In the genomic region with DNA sequence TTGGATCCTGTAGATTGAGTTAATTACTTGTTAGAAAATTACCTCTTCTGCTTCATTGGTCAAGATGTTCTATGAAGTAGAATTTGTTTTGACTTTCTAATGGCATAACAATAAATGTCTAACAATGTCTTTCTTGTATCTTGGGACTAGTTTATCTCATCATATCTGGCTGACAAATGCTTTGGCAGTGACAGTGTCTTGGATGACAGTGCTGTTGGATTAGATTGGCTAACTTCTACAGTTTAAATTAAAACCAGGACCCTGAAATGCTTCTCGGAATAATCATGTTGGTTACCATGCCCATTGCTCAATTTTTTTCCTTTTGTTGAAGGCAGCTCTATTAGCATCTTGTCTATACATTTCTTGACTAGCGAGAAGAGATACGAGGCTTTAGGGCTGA, we compare ENCODE assay signal across 17 cellular contexts.
DNase-seq lines count a peak whose midpoint lies in the region; ATAC-seq, FAIRE-seq and TF ChIP-seq lines count a peak whose summit lies in the region.
"Had no signal": no experiment of that assay in that cellular context is flagged by ENCODE, and none has a peak within 500 bp of the region (broad histone marks: within the 10 kb centered on the region; RNA-seq: fewer than 3 reads in every experiment).

No MANE protein-coding gene starts in this region.

- H3K4me2 ChIP-seq in neural progenitor cell = no peak overlapping the region
- H3K4me2 ChIP-seq: GM23338 had no signal

- H3K4me1 ChIP-seq in suprapubic skin = no peaks in the 10 kb centered on the region
- H3K4me1 ChIP-seq in neural progenitor cell = no peaks in the 10 kb centered on the region

- H3K4me3 ChIP-seq in AG10803 (ENCODE audit: low read length) (no peak overlapping the region), suprapubic skin (no peak overlapping the region), neural progenitor cell (no peak overlapping the region)
- H3K4me3 ChIP-seq: GM23338 had no signal

- H3K36me3 ChIP-seq in suprapubic skin (no peaks in the 10 kb centered on the region), neural progenitor cell (no peaks in the 10 kb centered on the region)

- WGBS in suprapubic skin = 76% methylated on average over 3 of the region's 3 CpGs

- no peak overlapping the region for H3K27ac Mint-ChIP-seq in activated CD8-positive, alpha-beta memory T cell treated with anti-CD3 and anti-CD28 coated beads, Interleukin-2, amount 10 ng/mL, durations not matched to agents 7 days and 5 days
- H3K27ac Mint-ChIP-seq in neural progenitor cell = no peak overlapping the region
- H3K27ac Mint-ChIP-seq: CD4-positive, alpha-beta T cell; GM23338 had no signal

- H3K27ac ChIP-seq in suprapubic skin = peak overlapping the region; percentile 37
- no peak overlapping the region for H3K27ac ChIP-seq in neural progenitor cell
- H3K27ac ChIP-seq: C4-2B had no signal

- ATAC-seq in activated CD8-positive, alpha-beta memory T cell treated with anti-CD3 and anti-CD28 coated beads, Interleukin-2, amount 10 ng/mL, durations not matched to agents 7 days and 5 days = no peak
- ATAC-seq: GM23338 had no signal

- H3K27me3 ChIP-seq in suprapubic skin = no peaks in the 10 kb centered on the region
- no peaks in the 10 kb centered on the region for H3K27me3 ChIP-seq in neural progenitor cell

- no peak for TF ChIP-seq EP300 in suprapubic skin (IDR thresholded peaks at IDR 0.05)

- H4K20me1 ChIP-seq in neural progenitor cell (ENCODE audit: low read depth) = no peaks in the 10 kb centered on the region

- no peak overlapping the region for H3K9ac ChIP-seq in neural progenitor cell

- no peaks in the 10 kb centered on the region for H3K36me3 Mint-ChIP-seq in activated CD8-positive, alpha-beta memory T cell treated with anti-CD3 and anti-CD28 coated beads, Interleukin-2, amount 10 ng/mL, durations not matched to agents 7 days and 5 days
- H3K36me3 Mint-ChIP-seq in neural progenitor cell = no peaks in the 10 kb centered on the region

- H3K4me3 Mint-ChIP-seq in activated CD8-positive, alpha-beta memory T cell treated with anti-CD3 and anti-CD28 coated beads, Interleukin-2, amount 10 ng/mL, durations not matched to agents 7 days and 5 days = no peak overlapping the region
- H3K4me3 Mint-ChIP-seq in neural progenitor cell = no peak overlapping the region
- H3K4me3 Mint-ChIP-seq: CD4-positive, alpha-beta T cell; GM23338 had no signal

- no peak for TF ChIP-seq POLR2A in suprapubic skin (IDR thresholded peaks at IDR 0.05)
- no peak for TF ChIP-seq POLR2A in GM12892 (IDR thresholded peaks at IDR 0.05; ENCODE audit: low read depth, low read length)

- CTCF ChIA-PET in activated CD8-positive, alpha-beta memory T cell treated with anti-CD3 and anti-CD28 coated beads, Interleukin-2, amount 10 ng/mL, durations not matched to agents 7 days and 5 days (lab: Charles Lee) = no interaction called here

- no peak for TF ChIP-seq CTCF in AG10803 (conservative IDR thresholded peaks at IDR 0.05; ENCODE audit: low read length)
- no peak for TF ChIP-seq CTCF in suprapubic skin (IDR thresholded peaks at IDR 0.05)
- no peak for TF ChIP-seq CTCF in neural progenitor cell (IDR thresholded peaks at IDR 0.05)

- no peaks in the 10 kb centered on the region for H3K4me1 Mint-ChIP-seq in activated CD8-positive, alpha-beta memory T cell treated with anti-CD3 and anti-CD28 coated beads, Interleukin-2, amount 10 ng/mL, durations not matched to agents 7 days and 5 days
- H3K4me1 Mint-ChIP-seq in neural progenitor cell = peaks cover 16% of the 10 kb centered on the region

- H3K9me3 ChIP-seq in suprapubic skin = no peaks in the 10 kb centered on the region
- no peaks in the 10 kb centered on the region for H3K9me3 ChIP-seq in neural progenitor cell (ENCODE audit: low read depth)
- H3K9me3 ChIP-seq: Caco-2 had no signal

- H3K79me2 ChIP-seq in neural progenitor cell (ENCODE audit: low read depth) = no peaks in the 10 kb centered on the region

- H3F3A ChIP-seq in neural progenitor cell (ENCODE audit: low read depth) = no peaks in the 10 kb centered on the region

- H3K27me3 Mint-ChIP-seq in activated CD8-positive, alpha-beta memory T cell treated with anti-CD3 and anti-CD28 coated beads, Interleukin-2, amount 10 ng/mL, durations not matched to agents 7 days and 5 days = no peaks in the 10 kb centered on the region
- H3K27me3 Mint-ChIP-seq in neural progenitor cell (ENCODE audit: insufficient read depth, low read depth) = peaks cover 3% of the 10 kb centered on the region

- DNase-seq in AG10803 (ENCODE audit: low read depth) (peak; percentile 74), HS-5 (ENCODE audit: low read depth) (peak; percentile 28), fibroblast of gingiva (ENCODE audit: low read depth) (peak; percentile 47), suprapubic skin (ENCODE audit: low spot score in 2 of 2) (no peak), GM12892 (ENCODE audit: insufficient read length) (no peak), neural progenitor cell (ENCODE audit: low spot score) (no peak)
- no peak for DNase-seq in activated CD8-positive, alpha-beta memory T cell treated with anti-CD3 and anti-CD28 coated beads, Interleukin-2, amount 10 ng/mL, durations not matched to agents 7 days and 5 days
- DNase-seq: 8988T; AML-193; Caco-2; CD4-positive, alpha-beta T cell; HCEC 1CT had no signal

- no peak overlapping the region for H2AFZ ChIP-seq in neural progenitor cell (replicated peaks)
- H2AFZ ChIP-seq: GM23338 had no signal

- no peaks in the 10 kb centered on the region for H3K9me3 Mint-ChIP-seq in activated CD8-positive, alpha-beta memory T cell treated with anti-CD3 and anti-CD28 coated beads, Interleukin-2, amount 10 ng/mL, durations not matched to agents 7 days and 5 days (ENCODE audit: low read depth)
- no peaks in the 10 kb centered on the region for H3K9me3 Mint-ChIP-seq in neural progenitor cell
- H3K9me3 Mint-ChIP-seq: CD4-positive, alpha-beta T cell; GM23338 had no signal

- FAIRE-seq in GM12892 (lab: Jason Lieb, UNC) = no peak
- FAIRE-seq: D721Med, G401.6, H54 had no signal

Comparison
In these comparisons a context has a peak if more than half of its experiments do, and no peak if none do; other contexts are left out.
1. DNase-seq: peak in AG10803 (single experiment), HS-5 (single experiment) and fibroblast of gingiva (single experiment); none in suprapubic skin (0 of 2), activated CD8-positive, alpha-beta memory T cell treated with anti-CD3 and anti-CD28 coated beads, Interleukin-2, amount 10 ng/mL, durations not matched to agents 7 days and 5 days (single experiment), GM12892 (single experiment) and neural progenitor cell (single experiment).